ENCODE assay signal across 2 cellular contexts in the genomic region with DNA sequence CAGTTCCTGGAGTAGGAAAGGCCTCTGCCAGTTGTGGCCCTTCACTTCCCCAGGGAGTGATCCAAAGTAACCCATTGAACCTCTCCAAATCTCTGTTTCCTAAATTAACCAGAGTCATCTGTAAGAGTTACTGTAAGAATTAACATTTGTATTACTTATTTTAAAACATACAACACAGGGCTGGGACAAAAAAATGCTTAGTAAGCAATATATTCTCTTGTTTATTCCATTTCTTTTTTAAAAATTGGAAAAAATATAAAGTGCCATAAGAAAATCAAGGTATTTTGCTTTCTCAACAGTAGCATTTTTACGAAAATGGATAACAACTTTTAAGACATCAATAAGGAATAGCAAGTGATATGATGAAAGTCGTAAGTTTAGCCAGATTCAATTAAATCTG.
TF ChIP-seq lines count a peak whose summit lies in the region.

No MANE protein-coding gene starts in this region.

TF ChIP-seq in IMR-90, 13 proteins besides CTCF, POLR2A, EP300 and RAD21:
- TF ChIP-seq RFX5 (IDR thresholded peaks at IDR 0.05; ENCODE audit: low read depth, low read length) (no peak), BHLHE40 (IDR thresholded peaks at IDR 0.05; ENCODE audit: low read depth, low read length) (no peak), MAZ (IDR thresholded peaks at IDR 0.05; ENCODE audit: borderline replicate concordance, low read depth, low read length) (no peak), RCOR1 (IDR thresholded peaks at IDR 0.05; ENCODE audit: insufficient replicate concordance, low read length) (no peak), MAFK (IDR thresholded peaks at IDR 0.05; ENCODE audit: low read depth, low read length) (peak; percentile 97)
- TF ChIP-seq, protein P1, sequence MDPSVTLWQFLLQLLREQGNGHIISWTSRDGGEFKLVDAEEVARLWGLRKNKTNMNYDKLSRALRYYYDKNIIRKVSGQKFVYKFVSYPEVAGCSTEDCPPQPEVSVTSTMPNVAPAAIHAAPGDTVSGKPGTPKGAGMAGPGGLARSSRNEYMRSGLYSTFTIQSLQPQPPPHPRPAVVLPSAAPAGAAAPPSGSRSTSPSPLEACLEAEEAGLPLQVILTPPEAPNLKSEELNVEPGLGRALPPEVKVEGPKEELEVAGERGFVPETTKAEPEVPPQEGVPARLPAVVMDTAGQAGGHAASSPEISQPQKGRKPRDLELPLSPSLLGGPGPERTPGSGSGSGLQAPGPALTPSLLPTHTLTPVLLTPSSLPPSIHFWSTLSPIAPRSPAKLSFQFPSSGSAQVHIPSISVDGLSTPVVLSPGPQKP (IDR thresholded peaks at IDR 0.05; ENCODE audit: borderline replicate concordance, low read depth, low read length): no peak

TF ChIP-seq in K562, 482 proteins besides CTCF, POLR2A, EP300 and RAD21:
- TF ChIP-seq, protein P2, sequence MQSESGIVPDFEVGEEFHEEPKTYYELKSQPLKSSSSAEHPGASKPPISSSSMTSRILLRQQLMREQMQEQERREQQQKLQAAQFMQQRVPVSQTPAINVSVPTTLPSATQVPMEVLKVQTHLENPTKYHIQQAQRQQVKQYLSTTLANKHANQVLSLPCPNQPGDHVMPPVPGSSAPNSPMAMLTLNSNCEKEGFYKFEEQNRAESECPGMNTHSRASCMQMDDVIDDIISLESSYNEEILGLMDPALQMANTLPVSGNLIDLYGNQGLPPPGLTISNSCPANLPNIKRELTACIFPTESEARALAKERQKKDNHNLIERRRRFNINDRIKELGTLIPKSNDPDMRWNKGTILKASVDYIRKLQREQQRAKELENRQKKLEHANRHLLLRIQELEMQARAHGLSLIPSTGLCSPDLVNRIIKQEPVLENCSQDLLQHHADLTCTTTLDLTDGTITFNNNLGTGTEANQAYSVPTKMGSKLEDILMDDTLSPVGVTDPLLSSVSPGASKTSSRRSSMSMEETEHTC (IDR thresholded peaks at IDR 0.05): no peak
- TF ChIP-seq NCOA2 (IDR thresholded peaks at IDR 0.05; ENCODE audit: partially characterized antibody in 2 of 2) (no peak), MAFG (tag; conservative IDR thresholded peaks at IDR 0.05) (peak; percentile 80), MAFF (IDR thresholded peaks at IDR 0.05; ENCODE audit: low read length) (peak; percentile 86), ZNF316 (IDR thresholded peaks at IDR 0.05) (peak; percentile 86), XRCC5 (IDR thresholded peaks at IDR 0.05; ENCODE audit: low read depth, low read length) (no peak), C11orf30 (IDR thresholded peaks at IDR 0.05; ENCODE audit: low read depth) (peak; percentile 74), ZFP30 (CRISPR knock-in tag; IDR thresholded peaks at IDR 0.05; ENCODE audit: borderline replicate concordance) (no peak), HIVEP1 (CRISPR knock-in tag; IDR thresholded peaks at IDR 0.05) (no peak), ZKSCAN1 (IDR thresholded peaks at IDR 0.05; ENCODE audit: low read depth, low read length) (no peak), ZNF3 (CRISPR knock-in tag; IDR thresholded peaks at IDR 0.05) (no peak), MAFK (IDR thresholded peaks at IDR 0.05; ENCODE audit: low read length) (peak; percentile 92)
TF ChIP-seq in K562: peak in this region for 5.
